15 cellular contexts compared by ENCODE assay signal in the genomic region with DNA sequence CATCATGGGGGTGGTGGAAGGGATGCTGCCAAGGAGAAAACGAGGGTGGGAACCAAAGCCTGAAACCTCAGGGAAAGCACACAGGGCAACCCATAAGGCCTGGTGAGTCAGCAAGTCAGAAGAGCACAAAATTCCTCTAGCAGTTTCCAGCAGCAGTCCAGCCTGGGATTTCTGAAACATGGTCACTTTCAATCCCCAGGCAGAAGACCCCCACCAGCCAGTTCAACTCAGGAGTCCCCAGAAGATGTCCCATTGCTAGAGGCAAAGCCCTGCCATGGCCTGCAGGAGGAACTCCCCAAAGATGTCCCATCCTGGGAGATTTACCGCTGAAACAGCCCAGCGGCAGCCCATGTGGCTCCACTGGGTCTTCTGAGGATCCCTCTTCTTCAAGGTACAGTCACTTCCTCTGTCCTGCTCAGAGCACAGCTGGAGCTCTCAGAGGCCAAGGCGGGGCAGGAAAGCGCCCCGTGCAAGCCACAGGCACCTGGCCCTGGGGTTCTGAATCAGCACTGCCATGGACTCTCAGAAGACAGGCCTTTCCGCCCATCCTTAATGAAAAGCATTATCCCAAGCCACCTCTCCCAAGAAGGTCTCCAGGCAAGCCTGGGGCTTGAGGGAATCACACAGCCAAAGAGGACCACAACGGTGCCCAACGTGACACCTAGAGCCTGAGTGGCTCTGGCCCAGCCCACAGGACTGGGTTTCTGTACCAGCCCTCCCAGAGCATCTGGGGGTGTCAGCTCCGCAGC.
"Had no signal": no experiment of that assay in that cellular context is flagged by ENCODE, and none has a peak within 500 bp of the region (broad histone marks: within the 10 kb centered on the region; RNA-seq: fewer than 3 reads in every experiment).

No MANE protein-coding gene starts in this region.

- H3K4me3 Mint-ChIP-seq: naive thymus-derived CD4-positive, alpha-beta T cell; stimulated activated naive CD8-positive, alpha-beta T cell treated with anti-CD3 and anti-CD28 coated beads, Interleukin-15, amount 100 ng/mL, for 72 hours had no signal

- H3K9me3 Mint-ChIP-seq: activated naive CD4-positive, alpha-beta T cell treated with anti-CD3 and anti-CD28 coated beads, Interleukin-2, amount 50 U/mL, for 72 hours; stimulated activated naive CD8-positive, alpha-beta T cell treated with anti-CD3 and anti-CD28 coated beads, Interleukin-15, amount 100 ng/mL, for 72 hours had no signal

- H3K36me3 ChIP-seq: brain microvascular endothelial cell, esophagus squamous epithelium, right atrium auricular region, thoracic aorta had no signal

- H3K27ac ChIP-seq: brain microvascular endothelial cell, esophagus squamous epithelium, right atrium auricular region, thoracic aorta had no signal

- H3K9me3 ChIP-seq: esophagus squamous epithelium, mucosa of descending colon, right atrium auricular region, thoracic aorta had no signal

- H3K36me3 Mint-ChIP-seq: activated naive CD4-positive, alpha-beta T cell treated with anti-CD3 and anti-CD28 coated beads, Interleukin-2, amount 50 U/mL, for 72 hours; naive thymus-derived CD4-positive, alpha-beta T cell had no signal

- H3K4me1 Mint-ChIP-seq: stimulated activated naive CD8-positive, alpha-beta T cell treated with anti-CD3 and anti-CD28 coated beads, Interleukin-15, amount 100 ng/mL, for 72 hours had no signal

- DNase-seq: activated CD4-positive, alpha-beta T cell treated with anti-CD3 and anti-CD28 coated beads, Interleukin-2, amount 50 U/mL, for 4 hours; activated CD4-positive, CD25-positive, alpha-beta regulatory T cell treated with anti-CD3 and anti-CD28 coated beads, Interleukin-2, amount 50 U/mL, for 72 hours; brain microvascular endothelial cell; cortex of kidney; effector CD4-positive, alpha-beta T cell; esophagus squamous epithelium; hippocampal formation; mucosa of descending colon; naive thymus-derived CD4-positive, alpha-beta T cell; nucleus accumbens; small intestine; stimulated activated naive CD8-positive, alpha-beta T cell treated with anti-CD3 and anti-CD28 coated beads, Interleukin-15, amount 100 ng/mL, for 72 hours had no signal

- H3K4me1 ChIP-seq: right atrium auricular region had no signal

- H3K27ac Mint-ChIP-seq: naive thymus-derived CD4-positive, alpha-beta T cell; stimulated activated naive CD8-positive, alpha-beta T cell treated with anti-CD3 and anti-CD28 coated beads, Interleukin-15, amount 100 ng/mL, for 72 hours had no signal

- H3K27me3 ChIP-seq: brain microvascular endothelial cell, esophagus squamous epithelium, right atrium auricular region had no signal

- H3K4me3 ChIP-seq: esophagus squamous epithelium, mucosa of descending colon, right atrium auricular region, thoracic aorta had no signal
